In the genomic region with DNA sequence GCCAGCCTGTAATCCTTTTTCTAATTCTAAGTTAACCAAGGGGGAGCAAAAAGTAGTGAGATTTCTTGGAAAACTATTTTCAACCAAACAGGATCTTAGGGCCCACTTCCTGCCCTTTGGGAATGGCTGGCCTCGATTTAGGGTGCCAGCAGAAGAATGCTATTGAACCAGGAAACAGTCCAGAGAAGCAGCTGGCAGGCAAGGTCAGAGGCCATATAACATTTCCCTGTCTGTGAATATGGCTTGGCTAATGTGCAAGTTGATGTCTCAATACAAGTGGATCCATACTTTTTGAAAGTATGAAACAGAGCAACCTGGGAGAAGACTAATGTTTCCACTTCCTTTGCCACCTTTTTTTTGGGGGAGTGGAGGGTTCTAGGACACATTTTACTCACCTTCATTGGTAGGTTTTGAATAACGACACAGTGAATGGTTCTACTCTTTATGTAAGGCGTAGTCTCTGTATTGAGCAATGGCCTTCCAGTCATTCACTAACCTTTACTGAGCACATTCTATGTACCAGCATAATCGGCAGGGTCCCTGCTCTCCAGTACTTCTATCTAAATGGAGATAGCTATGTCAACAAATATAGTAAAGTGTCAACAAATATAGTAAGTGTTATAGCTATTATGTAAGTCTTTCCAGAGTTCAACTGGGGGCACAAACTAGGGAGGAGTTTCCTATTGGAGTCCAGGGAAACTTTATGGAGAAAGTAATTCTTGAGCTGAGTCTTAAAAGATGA, we compare ENCODE assay signal across 24 cellular contexts. TPM values are rescaled to one million over a fixed set of nuclear protein-coding genes. Genes with fewer than 3 reads are reported as not detected.
A peak's percentile ranks its signal among the peaks of the same experiment; 100 is the strongest.
DNase-seq lines count a peak whose midpoint lies in the region; ATAC-seq, FAIRE-seq and TF ChIP-seq lines count a peak whose summit lies in the region.
"Had no signal": no experiment of that assay in that cellular context is flagged by ENCODE, and none has a peak within 500 bp of the region (broad histone marks: within the 10 kb centered on the region; RNA-seq: fewer than 3 reads in every experiment).

No MANE protein-coding gene starts in this region.

- WGBS in liver, result 57% methylated on average over 4 of the region's 4 CpGs
- 28 to 64% (median 40%) methylated on average over 4 of the region's 4 CpGs for WGBS in stomach, 5 donors
- WGBS in GM23248 (ENCODE audit: low coverage in 1 of 2, low lambda C conversion rate in 2 of 2, missing lambda C conversion rate in 2 of 2), 2 experiments, result 92 to 94% methylated on average over 4 of the region's 4 CpGs

- 0 out of 2 replicates have a peak, but pooled peaks cover 10% of the 10 kb centered on the region for H3F3A ChIP-seq in GM23248 (ENCODE audit: insufficient read depth)

- no peak overlapping the region for H3K4me2 ChIP-seq in GM23248 (ENCODE audit: unreplicated experiment)

- H2AFZ ChIP-seq in GM23248, result no peak overlapping the region

- no peak for TF ChIP-seq EP300 in stomach (IDR thresholded peaks at IDR 0.05)

- H3K36me3 ChIP-seq in liver (ENCODE audit: control insufficient read depth in 4 of 4, insufficient read depth in 3 of 4, low read depth in 1 of 4, low read length in 3 of 4) (peaks cover 1 to 24% (median 15%) of the 10 kb centered on the region in 4 donors), stomach (peaks cover 5 to 52% (median 45%) of the 10 kb centered on the region in 4 donors), GM23248 (ENCODE audit: low read depth) (no peaks in the 10 kb centered on the region), HAP-1 (replicated peaks) (peaks cover 2% of the 10 kb centered on the region; the same call in 1 of the 2 replicates)

- H3K4me3 ChIP-seq in liver (ENCODE audit: low read depth in 1 of 3, low read length in 3 of 3) (no peak overlapping the region), stomach (no peak overlapping the region), GM23248 (no peak overlapping the region), HAP-1 (no peak overlapping the region)
- H3K4me3 ChIP-seq: ascending aorta, cardiac muscle cell, esophagus squamous epithelium, GM12878, upper lobe of left lung had no signal

- no peaks in the 10 kb centered on the region for H3K9me3 Mint-ChIP-seq in activated T-helper 17 cell treated with anti-CD3 and anti-CD28 coated beads, Interleukin-2, amount 50 U/mL, for 72 hours
- H3K9me3 Mint-ChIP-seq: activated CD8-positive, alpha-beta T cell treated with anti-CD3 and anti-CD28 coated beads for 36 hours; activated naive CD8-positive, alpha-beta T cell treated with anti-CD3 and anti-CD28 coated beads, Interleukin-2, amount 10 ng/mL, durations not matched to agents 7 days and 5 days; HFFc6; naive B cell had no signal

- H3K4me1 ChIP-seq in liver (ENCODE audit: control insufficient read depth in 4 of 4, insufficient read depth in 4 of 4, low read length in 3 of 4), result peaks cover 0 to 4% (median 0%) of the 10 kb centered on the region in 4 donors
- H3K4me1 ChIP-seq in stomach, result peaks cover 8 to 66% (median 39%) of the 10 kb centered on the region in 4 donors
- H3K4me1 ChIP-seq in GM23248 (ENCODE audit: insufficient read depth), result peaks cover 10% of the 10 kb centered on the region
- H3K4me1 ChIP-seq in HAP-1, result no peaks in the 10 kb centered on the region

- H4K20me1 ChIP-seq in GM23248 (ENCODE audit: insufficient read depth), result no peaks in the 10 kb centered on the region

- no peak for ATAC-seq in activated T-helper 17 cell treated with anti-CD3 and anti-CD28 coated beads, Interleukin-2, amount 50 U/mL, for 72 hours (replicated peaks)
- ATAC-seq: activated CD8-positive, alpha-beta T cell treated with anti-CD3 and anti-CD28 coated beads for 36 hours; GM12878 had no signal

- peak; percentile 70 for FAIRE-seq in GM12892 (lab: Jason Lieb, UNC)
- FAIRE-seq: frontal cortex, GM12878 had no signal

- no peak for TF ChIP-seq POLR2A in GM12892 (IDR thresholded peaks at IDR 0.05; ENCODE audit: low read depth, low read length)
- no peak for TF ChIP-seq POLR2A in stomach (IDR thresholded peaks at IDR 0.05)

- H3K9ac ChIP-seq in liver (ENCODE audit: low read depth in 1 of 2, low read length in 2 of 2) (no peak overlapping the region), GM23248 (no peak overlapping the region)

- H3K9me2 ChIP-seq in GM23248 (ENCODE audit: insufficient read depth), result no peaks in the 10 kb centered on the region

- H3K27ac Mint-ChIP-seq in activated T-helper 17 cell treated with anti-CD3 and anti-CD28 coated beads, Interleukin-2, amount 50 U/mL, for 72 hours, result peak overlapping the region; percentile 50
- H3K27ac Mint-ChIP-seq: activated CD8-positive, alpha-beta T cell treated with anti-CD3 and anti-CD28 coated beads for 36 hours; activated naive CD8-positive, alpha-beta T cell treated with anti-CD3 and anti-CD28 coated beads, Interleukin-2, amount 10 ng/mL, durations not matched to agents 7 days and 5 days; HFFc6 had no signal

- intact Hi-C loops in stomach (cut with DNase I; ENCODE audit: low total_unique reads), result no loop called here

- DNase-seq in GM12892 (ENCODE audit: insufficient read length) (no peak), stomach (peak; percentile 50), ureter (ENCODE audit: low spot score) (no peak), GM23248 (no peak), HAP-1 (ENCODE audit: low spot score in 2 of 2) (no peak)
- DNase-seq: activated CD8-positive, alpha-beta T cell treated with anti-CD3 and anti-CD28 coated beads for 36 hours; activated effector memory CD4-positive, alpha-beta T cell treated with Interleukin-2 at 50 U/mL for 16 hours; activated naive CD8-positive, alpha-beta T cell treated with anti-CD3 and anti-CD28 coated beads, Interleukin-2, amount 10 ng/mL, durations not matched to agents 7 days and 5 days; C1 segment of cervical spinal cord; esophagus squamous epithelium; HFFc6; IMR-90; naive B cell; NCI-H1694 treated with DMSO at 0.1 percent for 48 hours; NCI-H2171; NCI-H526; nucleus accumbens; upper lobe of left lung had no signal

- H3K36me3 Mint-ChIP-seq in activated T-helper 17 cell treated with anti-CD3 and anti-CD28 coated beads, Interleukin-2, amount 50 U/mL, for 72 hours (ENCODE audit: low read depth), result peaks cover 73% of the 10 kb centered on the region

- TF ChIP-seq RAD21 in liver (IDR thresholded peaks at IDR 0.05), result peak in 1 of 2 donors; percentile 32

- no peaks in the 10 kb centered on the region for H3K27me3 Mint-ChIP-seq in activated T-helper 17 cell treated with anti-CD3 and anti-CD28 coated beads, Interleukin-2, amount 50 U/mL, for 72 hours
- H3K27me3 Mint-ChIP-seq: activated CD8-positive, alpha-beta T cell treated with anti-CD3 and anti-CD28 coated beads for 36 hours; activated naive CD8-positive, alpha-beta T cell treated with anti-CD3 and anti-CD28 coated beads, Interleukin-2, amount 10 ng/mL, durations not matched to agents 7 days and 5 days; naive B cell had no signal

- no peak overlapping the region for H3K4me3 Mint-ChIP-seq in activated T-helper 17 cell treated with anti-CD3 and anti-CD28 coated beads, Interleukin-2, amount 50 U/mL, for 72 hours
- H3K4me3 Mint-ChIP-seq: activated CD8-positive, alpha-beta T cell treated with anti-CD3 and anti-CD28 coated beads for 36 hours; activated naive CD8-positive, alpha-beta T cell treated with anti-CD3 and anti-CD28 coated beads, Interleukin-2, amount 10 ng/mL, durations not matched to agents 7 days and 5 days; HFFc6 had no signal

- no peaks in the 10 kb centered on the region for H3K79me2 ChIP-seq in GM23248 (ENCODE audit: insufficient read depth)

- no peak overlapping the region for H3K27ac ChIP-seq in liver (ENCODE audit: low read depth in 1 of 2, low read length in 2 of 2)
- H3K27ac ChIP-seq in stomach, result peak overlapping the region in 4 of 5 donors; percentile 44 to 66 (median 54)
- no peak overlapping the region for H3K27ac ChIP-seq in GM23248
- H3K27ac ChIP-seq: cardiac muscle cell, upper lobe of left lung had no signal

- H3K4me1 Mint-ChIP-seq in activated T-helper 17 cell treated with anti-CD3 and anti-CD28 coated beads, Interleukin-2, amount 50 U/mL, for 72 hours, result peaks cover 18% of the 10 kb centered on the region

- in situ Hi-C loops in GM23248 (cut with MboI), result no loop called here
- in situ Hi-C loops in HAP-1 (cut with MboI; ENCODE audit: low sequenced_read_pairs), result no loop called here

- H3K9me3 ChIP-seq in liver (ENCODE audit: control insufficient read depth in 4 of 4, low read length in 3 of 4) (no peaks in the 10 kb centered on the region), stomach (no peaks in the 10 kb centered on the region), GM23248 (ENCODE audit: low read depth) (no peaks in the 10 kb centered on the region), HAP-1 (no peaks in the 10 kb centered on the region)
- H3K9me3 ChIP-seq: ascending aorta, esophagus squamous epithelium, upper lobe of left lung had no signal

- no peak for TF ChIP-seq CTCF in liver (IDR thresholded peaks at IDR 0.05; ENCODE audit: low read depth, low read length, missing input control)
- no peak for TF ChIP-seq CTCF in stomach (IDR thresholded peaks at IDR 0.05)

- H3K27me3 ChIP-seq in liver (ENCODE audit: control insufficient read depth in 4 of 4, insufficient read depth in 4 of 4, low read length in 3 of 4) (no peaks in the 10 kb centered on the region), stomach (no peaks in the 10 kb centered on the region), GM23248 (replicated peaks; ENCODE audit: insufficient read depth) (no peaks in the 10 kb centered on the region), HAP-1 (ENCODE audit: low read depth) (no peaks in the 10 kb centered on the region)
- H3K27me3 ChIP-seq: ascending aorta, cardiac muscle cell, esophagus squamous epithelium, upper lobe of left lung had no signal

TF ChIP-seq in liver, 16 proteins besides CTCF, POLR2A, EP300 and RAD21:
- TF ChIP-seq NR2F2 (IDR thresholded peaks at IDR 0.05) (peak; percentile 59), YY1 (IDR thresholded peaks at IDR 0.05) (no peak)

RNA-seq across cellular contexts. Expression of a gene that starts 34.2 kb away (rescaled TPM):
- 119 TPM for polyA plus RNA-seq in GM12892 (2012; ENCODE audit: missing spikeins)
- 100 to 1,000 TPM; 193 to 204 TPM for total RNA-seq in activated T-helper 17 cell treated with anti-CD3 and anti-CD28 coated beads, Interleukin-2, amount 50 U/mL, for 72 hours
- total RNA-seq in liver, result 10 to 100 TPM; 21.4 to 69.9 TPM
- polyA plus RNA-seq in liver, result 10 to 100 TPM in 1 of 2 donors, 1 to 10 TPM in 1; 8.0 to 11.2 TPM
- total RNA-seq in stomach, result 100 to 1,000 TPM in 1 of 5 donors, 10 to 100 TPM in 4; 20.4 to 100 (median 78.4) TPM
- polyA plus RNA-seq in stomach, result 10 to 100 TPM; 16.6 to 20.6 (median 17.2) TPM
- total RNA-seq in ureter, result 28.9 TPM
- 91.1 and 102 TPM in 2 replicates for total RNA-seq in GM23248 (2014; rRNA removed; shearing (Covaris generic))
- 71.4 and 73.4 TPM in 2 replicates for polyA plus RNA-seq in GM23248 (2016; fragmentation: Nextera tagmentation; extraction: Ambion mirVana)

Comparison
In these comparisons a context has a peak if more than half of its experiments do, and no peak if none do; other contexts are left out.
1. H3K27ac ChIP-seq: peak in stomach (4 of 5); none in liver (0 of 2) and GM23248 (single experiment).